Comparison of ENCODE assay signal across 10 cellular contexts in the genomic region with DNA sequence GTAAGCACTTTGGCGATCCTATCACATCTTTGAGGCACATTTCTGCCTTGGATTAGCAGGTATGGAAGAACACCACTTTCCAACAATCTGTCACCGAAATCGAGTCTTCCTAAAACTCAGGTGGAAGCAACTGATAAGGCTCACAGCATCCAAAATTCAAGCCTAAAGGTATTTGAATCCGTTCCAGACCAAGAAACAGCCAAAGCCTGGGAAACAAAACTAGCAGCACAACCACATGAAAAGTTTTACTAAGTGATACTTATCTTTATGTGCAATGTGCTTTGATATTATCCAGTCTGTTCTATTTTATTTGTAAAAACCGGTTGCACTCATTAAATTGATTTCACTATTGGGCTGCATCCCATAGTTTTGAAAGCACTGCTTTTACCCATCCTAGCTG.
"Had no signal": no experiment of that assay in that cellular context is flagged by ENCODE, and none has a peak within 500 bp of the region (broad histone marks: within the 10 kb centered on the region; RNA-seq: fewer than 3 reads in every experiment).

No MANE protein-coding gene starts in this region.

- ATAC-seq: HCT116, HepG2, K562 had no signal

- DNase-seq: GM23248, H7, HFFc6, KG1 had no signal

- H2AFZ ChIP-seq: GM23248 had no signal

- H3K27ac Mint-ChIP-seq: HFFc6, IgD-negative memory B cell had no signal

- H3K9me3 ChIP-seq: HAP-1 had no signal

- H3K4me1 Mint-ChIP-seq: IgD-negative memory B cell had no signal

- H3K36me3 ChIP-seq: HAP-1 had no signal

- H3K36me3 Mint-ChIP-seq: IgD-negative memory B cell had no signal

- H3K4me3 ChIP-seq: GM23248, HAP-1, K562 had no signal

- H3K27ac ChIP-seq: GM23248, HL-60 had no signal

- H3K9ac ChIP-seq: GM23248 had no signal

- FAIRE-seq: HepG2, K562 had no signal

- H3K4me3 Mint-ChIP-seq: HFFc6, IgD-negative memory B cell had no signal
